ENCODE assay signal across 11 cellular contexts in genomic region chr12:57053901-57054300, GRCh38. TPM values are rescaled to one million over a fixed set of nuclear protein-coding genes. Genes with fewer than 3 reads are reported as not detected.
"Had no signal": no experiment of that assay in that cellular context is flagged by ENCODE, and none has a peak within 500 bp of the region (broad histone marks: within the 10 kb centered on the region; RNA-seq: fewer than 3 reads in every experiment).

No MANE protein-coding gene starts in this region.

RNA-seq across cellular contexts. Expression of gene MYO1A, which starts 4.0 kb away (rescaled TPM):
- total RNA-seq: ascending aorta, cardiac muscle cell, chondrocyte had no signal

RNA-seq across cellular contexts. Expression of gene TAC3, which starts 37.6 kb away (rescaled TPM):
- total RNA-seq: activated T-helper 2 cell treated with anti-CD3 and anti-CD28 coated beads, Interferon-gamma antibody, Interleukin-2, Interleukin-4, amounts not matched to agents 10 μg/mL and 5 μg/mL and 100 μg/mL, durations not matched to agents 14 hours and 24 hours and 36 hours; aorta; ascending aorta; body of pancreas; breast epithelium; bronchial epithelial cell; cardiac septum; cerebellum; chondrocyte had no signal
- polyA plus RNA-seq: adipose tissue had no signal
